17 cellular contexts compared by ENCODE assay signal in genomic region chr5:150174285-150174684, GRCh38. TPM values are rescaled to one million over a fixed set of nuclear protein-coding genes. Genes with fewer than 3 reads are reported as not detected.
DNase-seq lines count a peak whose midpoint lies in the region; ATAC-seq and TF ChIP-seq lines count a peak whose summit lies in the region.
"Had no signal": no experiment of that assay in that cellular context is flagged by ENCODE, and none has a peak within 500 bp of the region (broad histone marks: within the 10 kb centered on the region; RNA-seq: fewer than 3 reads in every experiment).

No MANE protein-coding gene starts in this region.

- no peaks in the 10 kb centered on the region for H3K9me3 Mint-ChIP-seq in activated CD4-positive, alpha-beta T cell treated with anti-CD3 and anti-CD28 coated beads, Interleukin-2, amount 10 ng/mL, durations not matched to agents 24 days and 14 days
- no peaks in the 10 kb centered on the region for H3K9me3 Mint-ChIP-seq in activated naive CD8-positive, alpha-beta T cell treated with anti-CD3 and anti-CD28 coated beads, Interleukin-2, amount 50 U/mL, for 24 hours
- H3K9me3 Mint-ChIP-seq: CD4-positive, alpha-beta memory T cell; H9 had no signal

- peaks cover 25% of the 10 kb centered on the region for H3K27me3 Mint-ChIP-seq in activated CD4-positive, alpha-beta T cell treated with anti-CD3 and anti-CD28 coated beads, Interleukin-2, amount 10 ng/mL, durations not matched to agents 24 days and 14 days
- peaks cover 29% of the 10 kb centered on the region for H3K27me3 Mint-ChIP-seq in activated naive CD8-positive, alpha-beta T cell treated with anti-CD3 and anti-CD28 coated beads, Interleukin-2, amount 50 U/mL, for 24 hours

- TF ChIP-seq POLR2A in erythroblast (IDR thresholded peaks at IDR 0.05; ENCODE audit: low read length): no peak

- no peak overlapping the region for H3K4me3 Mint-ChIP-seq in activated CD4-positive, alpha-beta T cell treated with anti-CD3 and anti-CD28 coated beads, Interleukin-2, amount 10 ng/mL, durations not matched to agents 24 days and 14 days
- H3K4me3 Mint-ChIP-seq in activated naive CD8-positive, alpha-beta T cell treated with anti-CD3 and anti-CD28 coated beads, Interleukin-2, amount 50 U/mL, for 24 hours: no peak overlapping the region
- H3K4me3 Mint-ChIP-seq: CD14-positive monocyte; CD4-positive, alpha-beta memory T cell; H9 had no signal

- H3K27ac ChIP-seq in dorsolateral prefrontal cortex (peak overlapping the region in 47 of 59 donors; percentile 10 to 92 (median 61)), temporal lobe (ENCODE audit: low read depth, low read length) (peak overlapping the region; percentile 56)
- H3K27ac ChIP-seq: 22Rv1, A549 had no signal

- no peak for TF ChIP-seq CTCF in dorsolateral prefrontal cortex (IDR thresholded peaks at IDR 0.05 in 54 of 56, conservative IDR thresholded peaks at IDR 0.05 in 2 of 56; ENCODE audit: low read depth in 1 of 56, partially characterized antibody in 56 of 56)

- H3K27me3 ChIP-seq in dorsolateral prefrontal cortex: peaks cover 0 to 4% (median 0%) of the 10 kb centered on the region in 45 donors

- peak overlapping the region; percentile 8 for H3K27ac Mint-ChIP-seq in activated CD4-positive, alpha-beta T cell treated with anti-CD3 and anti-CD28 coated beads, Interleukin-2, amount 10 ng/mL, durations not matched to agents 24 days and 14 days
- no peak overlapping the region for H3K27ac Mint-ChIP-seq in activated naive CD8-positive, alpha-beta T cell treated with anti-CD3 and anti-CD28 coated beads, Interleukin-2, amount 50 U/mL, for 24 hours
- H3K27ac Mint-ChIP-seq: CD4-positive, alpha-beta memory T cell had no signal

- ATAC-seq in GM19455 (IDR thresholded peaks at IDR 0.05; ENCODE audit: unreplicated experiment): no peak
- no peak for ATAC-seq in activated naive CD8-positive, alpha-beta T cell treated with anti-CD3 and anti-CD28 coated beads, Interleukin-2, amount 50 U/mL, for 24 hours
- ATAC-seq: A549 had no signal

- no peaks in the 10 kb centered on the region for H3K36me3 Mint-ChIP-seq in activated CD4-positive, alpha-beta T cell treated with anti-CD3 and anti-CD28 coated beads, Interleukin-2, amount 10 ng/mL, durations not matched to agents 24 days and 14 days (ENCODE audit: low read depth)
- H3K36me3 Mint-ChIP-seq in activated naive CD8-positive, alpha-beta T cell treated with anti-CD3 and anti-CD28 coated beads, Interleukin-2, amount 50 U/mL, for 24 hours (ENCODE audit: low read depth): no peaks in the 10 kb centered on the region
- H3K36me3 Mint-ChIP-seq: CD14-positive monocyte; CD4-positive, alpha-beta memory T cell had no signal

- H3K4me3 ChIP-seq in dorsolateral prefrontal cortex: no peak overlapping the region
- H3K4me3 ChIP-seq: A549 had no signal

- intact Hi-C loops in activated CD4-positive, alpha-beta T cell treated with anti-CD3 and anti-CD28 coated beads, Interleukin-2, amount 10 ng/mL, durations not matched to agents 24 days and 14 days (cut with micrococcal nuclease): no loop called here
- intact Hi-C loops in dorsolateral prefrontal cortex (cut with DNase I): no loop called here

- DNase-seq in activated CD4-positive, alpha-beta T cell treated with anti-CD3 and anti-CD28 coated beads, Interleukin-2, amount 10 ng/mL, durations not matched to agents 24 days and 14 days: no peak
- no peak for DNase-seq in activated CD4-positive, alpha-beta T cell treated with anti-CD3 and anti-CD28 coated beads for 48 hours
- peak in 3 of 10 donors; percentile 43 to 54 (median 54) for DNase-seq in dorsolateral prefrontal cortex
- no peak for DNase-seq in erythroblast (lab: John Stamatoyannopoulos, UW)
- no peak for DNase-seq in activated naive CD8-positive, alpha-beta T cell treated with anti-CD3 and anti-CD28 coated beads, Interleukin-2, amount 50 U/mL, for 24 hours
- DNase-seq: AML-193; CD4-positive, alpha-beta memory T cell; DMS153; DMS79; GF-D8; H9 had no signal

- H3K4me1 Mint-ChIP-seq in activated CD4-positive, alpha-beta T cell treated with anti-CD3 and anti-CD28 coated beads, Interleukin-2, amount 10 ng/mL, durations not matched to agents 24 days and 14 days: no peaks in the 10 kb centered on the region
- no peaks in the 10 kb centered on the region for H3K4me1 Mint-ChIP-seq in activated naive CD8-positive, alpha-beta T cell treated with anti-CD3 and anti-CD28 coated beads, Interleukin-2, amount 50 U/mL, for 24 hours
- H3K4me1 Mint-ChIP-seq: CD14-positive monocyte; CD4-positive, alpha-beta memory T cell had no signal

RNA-seq across cellular contexts. Expression of gene CDX1, which starts 7.7 kb away (rescaled TPM):
- not detected in 2 replicates for total RNA-seq in activated CD4-positive, alpha-beta T cell treated with anti-CD3 and anti-CD28 coated beads, Interleukin-2, amount 10 ng/mL, durations not matched to agents 24 days and 14 days
- under 1 TPM in 33 of 120 experiments, not detected in 87; 0.23 to 0.90 (median 0.48) TPM for total RNA-seq in dorsolateral prefrontal cortex
- not detected for total RNA-seq in temporal lobe
- total RNA-seq: CD4-positive, alpha-beta memory T cell; H1 had no signal

RNA-seq across cellular contexts. Expression of gene SLC6A7, which starts 15.6 kb away (rescaled TPM):
- not detected in 2 replicates for total RNA-seq in activated CD4-positive, alpha-beta T cell treated with anti-CD3 and anti-CD28 coated beads, Interleukin-2, amount 10 ng/mL, durations not matched to agents 24 days and 14 days
- total RNA-seq in dorsolateral prefrontal cortex: 10 to 100 TPM; 11.5 to 82.1 (median 47.8) TPM
- 1.5 TPM for total RNA-seq in temporal lobe
- total RNA-seq: CD4-positive, alpha-beta memory T cell; H9 had no signal

RNA-seq across cellular contexts. Expression of gene PDGFRB, which starts 18.6 kb away (rescaled TPM):
- total RNA-seq in activated CD4-positive, alpha-beta T cell treated with anti-CD3 and anti-CD28 coated beads, Interleukin-2, amount 10 ng/mL, durations not matched to agents 24 days and 14 days: 0.62 and 1.5 TPM in 2 replicates
- total RNA-seq in dorsolateral prefrontal cortex: 100 to 1,000 TPM in 13 of 120 experiments, 10 to 100 TPM in 107; 34.7 to 209 (median 68.0) TPM
- total RNA-seq in temporal lobe: 19.4 TPM
- total RNA-seq: CD4-positive, alpha-beta memory T cell had no signal
